12 cellular contexts compared by ENCODE assay signal in genomic region chr20:57047281-57048026, GRCh38.
DNase-seq lines count a peak whose midpoint lies in the region; ATAC-seq and TF ChIP-seq lines count a peak whose summit lies in the region.
"Had no signal": no experiment of that assay in that cellular context is flagged by ENCODE, and none has a peak within 500 bp of the region (broad histone marks: within the 10 kb centered on the region; RNA-seq: fewer than 3 reads in every experiment).

No MANE protein-coding gene starts in this region.

- CTCF ChIA-PET in naive thymus-derived CD4-positive, alpha-beta T cell (lab: Charles Lee) = no interaction called here

- H3K27ac ChIP-seq in naive thymus-derived CD4-positive, alpha-beta T cell (ENCODE audit: low read depth, low read length) = no peak overlapping the region
- H3K27ac ChIP-seq: GM23248 had no signal

- peak; percentile 23; the same call in 1 of the 2 replicates for TF ChIP-seq CTCF in BE2C (IDR thresholded peaks at IDR 0.05; ENCODE audit: low read depth, low read length)

- H3K4me3 ChIP-seq in BE2C (ENCODE audit: low read depth, low read length) = no peak overlapping the region
- no peak overlapping the region for H3K4me3 ChIP-seq in naive thymus-derived CD4-positive, alpha-beta T cell (ENCODE audit: low read length)
- H3K4me3 ChIP-seq: GM23248 had no signal

- no peak overlapping the region for H3K27ac Mint-ChIP-seq in naive thymus-derived CD4-positive, alpha-beta T cell
- H3K27ac Mint-ChIP-seq: CD4-positive, CD25-positive, alpha-beta regulatory T cell had no signal

- no peaks in the 10 kb centered on the region for H3K4me1 ChIP-seq in BE2C
- no peaks in the 10 kb centered on the region for H3K4me1 ChIP-seq in naive thymus-derived CD4-positive, alpha-beta T cell (ENCODE audit: control insufficient read depth in 2 of 2, insufficient read depth in 2 of 2, low read length in 2 of 2)

- ATAC-seq in SK-N-SH treated with all-trans-retinoic acid at 6 μM for 48 hours (peak; percentile 59), left colon (peak; percentile 39), GM18511 (IDR thresholded peaks at IDR 0.05; ENCODE audit: unreplicated experiment) (no peak), GM18867 (IDR thresholded peaks at IDR 0.05; ENCODE audit: unreplicated experiment) (no peak)
- no peak for ATAC-seq in naive thymus-derived CD4-positive, alpha-beta T cell

- H3K27me3 ChIP-seq in BE2C = no peaks in the 10 kb centered on the region
- no peaks in the 10 kb centered on the region for H3K27me3 ChIP-seq in naive thymus-derived CD4-positive, alpha-beta T cell (ENCODE audit: control insufficient read depth in 2 of 2, insufficient read depth in 2 of 2, low read length in 2 of 2)

- intact Hi-C loops in left colon (cut with DNase I, micrococcal nuclease) = no loop called here
- intact Hi-C loops in naive thymus-derived CD4-positive, alpha-beta T cell (cut with micrococcal nuclease) = loop anchor here in 1 of 2 donors (1.0 kb wide), 1 partner anchor 497 kb away; no protein-coding TSS in a partner anchor

- no peaks in the 10 kb centered on the region for H3K4me1 Mint-ChIP-seq in naive thymus-derived CD4-positive, alpha-beta T cell
- H3K4me1 Mint-ChIP-seq: CD4-positive, CD25-positive, alpha-beta regulatory T cell had no signal

- peaks cover 0 to 22% (median 4%) of the 10 kb centered on the region in 5 donors for H3K27me3 Mint-ChIP-seq in naive thymus-derived CD4-positive, alpha-beta T cell

- POLR2A ChIA-PET in naive thymus-derived CD4-positive, alpha-beta T cell (lab: Charles Lee) = no interaction called here

- peaks cover 0 to 5% (median 0%) of the 10 kb centered on the region in 11 donors for H3K9me3 Mint-ChIP-seq in naive thymus-derived CD4-positive, alpha-beta T cell

- no peak overlapping the region for H3K4me3 Mint-ChIP-seq in naive thymus-derived CD4-positive, alpha-beta T cell
- H3K4me3 Mint-ChIP-seq: CD4-positive, CD25-positive, alpha-beta regulatory T cell had no signal

- peak; percentile 24 for DNase-seq in BE2C
- DNase-seq in HPDE6-E6E7 (ENCODE audit: extremely low spot score) = peak; percentile 54
- peak in 1 of 2 donors; percentile 30 for DNase-seq in left colon
- no peak for DNase-seq in KG1 (lab: John Stamatoyannopoulos, UW)
- DNase-seq in naive thymus-derived CD4-positive, alpha-beta T cell = no peak
- DNase-seq: NCI-H446, T-helper 1 cell had no signal

- no peaks in the 10 kb centered on the region for H3K36me3 ChIP-seq in BE2C
- H3K36me3 ChIP-seq in naive thymus-derived CD4-positive, alpha-beta T cell (ENCODE audit: control insufficient read depth in 2 of 3, insufficient read depth in 3 of 3, low read length in 3 of 3) = no peaks in the 10 kb centered on the region

- no peaks in the 10 kb centered on the region for H3K9me3 ChIP-seq in BE2C
- H3K9me3 ChIP-seq in naive thymus-derived CD4-positive, alpha-beta T cell (ENCODE audit: control insufficient read depth in 2 of 3, low read length in 3 of 3) = no peaks in the 10 kb centered on the region

- no peaks in the 10 kb centered on the region for H3K36me3 Mint-ChIP-seq in naive thymus-derived CD4-positive, alpha-beta T cell
- H3K36me3 Mint-ChIP-seq: CD4-positive, CD25-positive, alpha-beta regulatory T cell had no signal

TF ChIP-seq in SK-N-SH treated with all-trans-retinoic acid at 6 μM for 48 hours, 23 proteins besides CTCF, POLR2A, EP300 and RAD21:
- no peak for TF ChIP-seq CSRNP3 (CRISPR knock-in tag; IDR thresholded peaks at IDR 0.05)
- no peak for TF ChIP-seq ZNF565 (CRISPR knock-in tag; conservative IDR thresholded peaks at IDR 0.05; ENCODE audit: low read depth)
- no peak for TF ChIP-seq ZFP30 (CRISPR knock-in tag; IDR thresholded peaks at IDR 0.05)
- no peak for TF ChIP-seq GLIS3 (CRISPR knock-in tag; IDR thresholded peaks at IDR 0.05)
- TF ChIP-seq TOX (CRISPR knock-in tag; IDR thresholded peaks at IDR 0.05; ENCODE audit: borderline replicate concordance) = no peak
- no peak for TF ChIP-seq CSDC2 (CRISPR knock-in tag; IDR thresholded peaks at IDR 0.05)
- TF ChIP-seq ARNTL (CRISPR knock-in tag; IDR thresholded peaks at IDR 0.05; ENCODE audit: borderline replicate concordance, low read depth) = no peak
- no peak for TF ChIP-seq PPARA (CRISPR knock-in tag; IDR thresholded peaks at IDR 0.05; ENCODE audit: borderline replicate concordance)
- no peak for TF ChIP-seq POU6F1 (CRISPR knock-in tag; IDR thresholded peaks at IDR 0.05; ENCODE audit: borderline replicate concordance, low read depth)
- no peak for TF ChIP-seq TCF4 (CRISPR knock-in tag; IDR thresholded peaks at IDR 0.05; ENCODE audit: borderline replicate concordance)
- no peak for TF ChIP-seq CREB5 (CRISPR knock-in tag; IDR thresholded peaks at IDR 0.05; ENCODE audit: low read depth)
- no peak for TF ChIP-seq ZC3H10 (CRISPR knock-in tag; IDR thresholded peaks at IDR 0.05)
- TF ChIP-seq TSHZ2 (CRISPR knock-in tag; IDR thresholded peaks at IDR 0.05) = no peak
- TF ChIP-seq ESRRG (CRISPR knock-in tag; IDR thresholded peaks at IDR 0.05) = no peak
- TF ChIP-seq ZNF70 (CRISPR knock-in tag; IDR thresholded peaks at IDR 0.05) = no peak
- no peak for TF ChIP-seq BACH2 (CRISPR knock-in tag; IDR thresholded peaks at IDR 0.05; ENCODE audit: borderline replicate concordance)

Comparison
In these comparisons a context has a peak if more than half of its experiments do, and no peak if none do; other contexts are left out.
1. DNase-seq: peak in BE2C (single experiment) and HPDE6-E6E7 (single experiment); none in KG1 (single experiment) and naive thymus-derived CD4-positive, alpha-beta T cell (0 of 9).
2. ATAC-seq: peak in SK-N-SH treated with all-trans-retinoic acid at 6 μM for 48 hours (single experiment) and left colon (single experiment); none in GM18511 (single experiment), GM18867 (single experiment) and naive thymus-derived CD4-positive, alpha-beta T cell (single experiment).